16 cellular contexts compared by ENCODE assay signal in the genomic region with DNA sequence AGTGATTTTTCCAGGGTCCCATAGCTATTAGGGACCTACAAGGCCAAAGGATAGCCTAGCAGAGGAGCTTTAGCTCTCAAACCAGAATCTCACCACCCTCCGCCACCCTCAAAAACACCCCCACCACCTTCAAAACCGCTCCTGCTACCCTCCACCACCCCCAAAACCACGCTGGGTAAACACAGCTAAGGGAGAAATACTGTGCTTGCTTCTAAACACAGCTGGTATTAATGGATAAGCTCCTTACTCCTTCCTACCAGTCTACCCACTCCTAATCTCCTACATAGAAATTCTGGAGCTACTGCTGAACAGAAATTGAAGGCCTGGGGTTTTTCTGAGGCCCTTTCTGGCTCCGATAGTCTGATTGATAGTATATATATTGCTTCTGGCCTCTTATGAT. TPM values are rescaled to one million over a fixed set of nuclear protein-coding genes. Genes with fewer than 3 reads are reported as not detected.
DNase-seq lines count a peak whose midpoint lies in the region; ATAC-seq and TF ChIP-seq lines count a peak whose summit lies in the region.
"Had no signal": no experiment of that assay in that cellular context is flagged by ENCODE, and none has a peak within 500 bp of the region (broad histone marks: within the 10 kb centered on the region; RNA-seq: fewer than 3 reads in every experiment).

No MANE protein-coding gene starts in this region.

- DNase-seq in NCI-H82 (lab: John Stamatoyannopoulos, UW) (peak; percentile 63), NCI-H82 treated with DMSO at 0.1 percent for 48 hours (lab: John Stamatoyannopoulos, UW; ENCODE audit: unreplicated experiment) (no peak), nephron progenitor cell (no peak), mesothelial cell of epicardium (ENCODE audit: low spot score in 2 of 2, unreplicated experiment in 2 of 2) (no peak), amygdala (lab: John Stamatoyannopoulos, UW) (no peak), kidney glomerular epithelial cell (lab: John Stamatoyannopoulos, UW) (no peak)
- DNase-seq: CD8-positive, alpha-beta memory T cell; DMS53; GF-D8; GOT3; HFFc6; IMR-90; KBM-7 had no signal

- peak overlapping the region; percentile 26 for H3K27ac Mint-ChIP-seq in dendritic cell treated with granulocyte-macrophage colony-stimulating factor and Interleukin-4, amounts not matched to agents 40 ng/mL and 50 ng/mL, for 4 days
- peak overlapping the region; percentile 72 for H3K27ac Mint-ChIP-seq in nephron progenitor cell
- H3K27ac Mint-ChIP-seq in mesothelial cell of epicardium = no peak overlapping the region
- H3K27ac Mint-ChIP-seq: CD8-positive, alpha-beta memory T cell; HFFc6 had no signal

- peaks cover 1% of the 10 kb centered on the region for H3K9me3 Mint-ChIP-seq in dendritic cell treated with granulocyte-macrophage colony-stimulating factor and Interleukin-4, amounts not matched to agents 40 ng/mL and 50 ng/mL, for 4 days
- peaks cover 2% of the 10 kb centered on the region for H3K9me3 Mint-ChIP-seq in nephron progenitor cell
- peaks cover 2% of the 10 kb centered on the region for H3K9me3 Mint-ChIP-seq in mesothelial cell of epicardium
- H3K9me3 Mint-ChIP-seq: HFFc6 had no signal

- peaks cover 47% of the 10 kb centered on the region for H3K4me1 Mint-ChIP-seq in dendritic cell treated with granulocyte-macrophage colony-stimulating factor and Interleukin-4, amounts not matched to agents 40 ng/mL and 50 ng/mL, for 4 days (ENCODE audit: low read depth)
- peaks cover 30% of the 10 kb centered on the region for H3K4me1 Mint-ChIP-seq in nephron progenitor cell
- peaks cover 33% of the 10 kb centered on the region for H3K4me1 Mint-ChIP-seq in mesothelial cell of epicardium

- peaks cover 13% of the 10 kb centered on the region for H3K36me3 Mint-ChIP-seq in dendritic cell treated with granulocyte-macrophage colony-stimulating factor and Interleukin-4, amounts not matched to agents 40 ng/mL and 50 ng/mL, for 4 days (ENCODE audit: low read depth)
- H3K36me3 Mint-ChIP-seq in nephron progenitor cell (ENCODE audit: low read depth) (peaks cover 33% of the 10 kb centered on the region), mesothelial cell of epicardium (peaks cover 16% of the 10 kb centered on the region)
- H3K36me3 Mint-ChIP-seq: CD8-positive, alpha-beta memory T cell had no signal

- no peaks in the 10 kb centered on the region for H3K27me3 Mint-ChIP-seq in dendritic cell treated with granulocyte-macrophage colony-stimulating factor and Interleukin-4, amounts not matched to agents 40 ng/mL and 50 ng/mL, for 4 days
- H3K27me3 Mint-ChIP-seq in nephron progenitor cell (ENCODE audit: low read depth, poor library complexity) (peaks cover 8% of the 10 kb centered on the region), mesothelial cell of epicardium (ENCODE audit: low read depth) (no peaks in the 10 kb centered on the region)

- intact Hi-C loops in dendritic cell treated with granulocyte-macrophage colony-stimulating factor and Interleukin-4, amounts not matched to agents 40 ng/mL and 50 ng/mL, for 4 days (cut with micrococcal nuclease) = no loop called here

- ATAC-seq in HG03439 (IDR thresholded peaks at IDR 0.05; ENCODE audit: unreplicated experiment) = no peak

- TF ChIP-seq CTCF in nephron progenitor cell (IDR thresholded peaks at IDR 0.05) (no peak), mesothelial cell of epicardium (IDR thresholded peaks at IDR 0.05; ENCODE audit: unreplicated experiment) (no peak)

- H3K4me3 Mint-ChIP-seq in dendritic cell treated with granulocyte-macrophage colony-stimulating factor and Interleukin-4, amounts not matched to agents 40 ng/mL and 50 ng/mL, for 4 days = no peak overlapping the region
- H3K4me3 Mint-ChIP-seq in nephron progenitor cell = no peak overlapping the region
- H3K4me3 Mint-ChIP-seq in mesothelial cell of epicardium = no peak overlapping the region
- H3K4me3 Mint-ChIP-seq: CD8-positive, alpha-beta memory T cell; HFFc6 had no signal

RNA-seq across cellular contexts. Expression of gene LPCAT2, which starts 2.2 kb away (rescaled TPM):
- total RNA-seq in mesothelial cell of epicardium = 22.4 to 25.1 TPM (median 25.0 TPM) in 3 replicates

RNA-seq across cellular contexts. Expression of gene MMP2, which starts 27.7 kb away (rescaled TPM):
- total RNA-seq in mesothelial cell of epicardium = 383 to 396 TPM (median 385 TPM) in 3 replicates
- total RNA-seq: CD8-positive, alpha-beta memory T cell had no signal

RNA-seq across cellular contexts. Expression of gene CAPNS2, which starts 59.8 kb away (rescaled TPM):
- 2.2 to 2.8 TPM (median 2.5 TPM) in 3 replicates for total RNA-seq in mesothelial cell of epicardium
- total RNA-seq: A673; CD8-positive, alpha-beta memory T cell had no signal
